In the genomic region with DNA sequence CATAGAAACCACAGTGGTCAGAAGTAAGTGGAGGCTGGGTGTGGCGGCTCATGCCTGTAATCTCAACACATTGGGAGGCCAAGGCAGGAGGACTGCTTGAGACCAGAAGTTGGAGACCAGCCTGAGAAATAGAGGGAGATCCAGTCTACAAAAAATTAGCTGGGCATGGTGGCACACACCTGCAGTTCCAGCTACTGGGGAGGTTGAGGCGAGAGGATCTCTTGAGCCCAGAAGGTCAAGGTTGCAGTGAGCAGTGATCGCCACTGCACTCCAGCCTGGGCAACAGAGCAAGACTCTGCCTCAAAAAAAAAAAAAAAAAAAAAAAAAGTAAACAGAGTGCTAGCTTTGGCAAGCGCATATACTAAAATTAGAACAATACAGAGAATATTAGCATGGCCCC, we compare ENCODE assay signal across 28 cellular contexts. TPM values are rescaled to one million over a fixed set of nuclear protein-coding genes. Genes with fewer than 3 reads are reported as not detected.
"Had no signal": no experiment of that assay in that cellular context is flagged by ENCODE, and none has a peak within 500 bp of the region (broad histone marks: within the 10 kb centered on the region; RNA-seq: fewer than 3 reads in every experiment).

No MANE protein-coding gene starts in this region.

- H3K4me3 ChIP-seq: neural progenitor cell, ovary, psoas muscle, right lobe of liver, sigmoid colon, suprapubic skin, testis, tibial artery, transverse colon, upper lobe of right lung, uterus had no signal

- H3K36me3 ChIP-seq: neural progenitor cell, ovary, right lobe of liver, sigmoid colon, suprapubic skin, tibial artery, transverse colon, upper lobe of right lung, uterus had no signal

- H3K4me3 Mint-ChIP-seq: natural killer cell; nephron; neural progenitor cell; stimulated activated memory B cell treated with anti-CD40 and anti-IgM and Interleukin-4, amounts not matched to agents 10 μg/mL and 1 μg/mL and 100 μg/mL, for 72 hours; stimulated activated naive CD8-positive, alpha-beta T cell treated with anti-CD3 and anti-CD28 coated beads, Interleukin-15, amount 100 ng/mL, for 72 hours; type B pancreatic cell had no signal

- H3K27ac ChIP-seq: neural progenitor cell, ovary, parathyroid adenoma, psoas muscle, right lobe of liver, sigmoid colon, suprapubic skin, testis, tibial artery, transverse colon, upper lobe of right lung, uterus had no signal

- H3K27ac Mint-ChIP-seq: natural killer cell; nephron; neural progenitor cell; progenitor cell of endocrine pancreas; stimulated activated naive CD8-positive, alpha-beta T cell treated with anti-CD3 and anti-CD28 coated beads, Interleukin-15, amount 100 ng/mL, for 72 hours; type B pancreatic cell had no signal

- H3K4me1 ChIP-seq: parathyroid adenoma, psoas muscle, right lobe of liver, uterus had no signal

- H3K27me3 Mint-ChIP-seq: stimulated activated memory B cell treated with anti-CD40 and anti-IgM and Interleukin-4, amounts not matched to agents 10 μg/mL and 1 μg/mL and 100 μg/mL, for 72 hours; type B pancreatic cell had no signal

- DNase-seq: natural killer cell; occipital lobe; ovary; psoas muscle; right cardiac atrium; sigmoid colon; small intestine; stimulated activated CD4-positive, alpha-beta T cell treated with anti-CD3 and anti-CD28 coated beads, Interleukin-15, amount 100 ng/mL, for 24 hours; stimulated activated CD4-positive, alpha-beta T cell treated with anti-CD3 and anti-CD28 coated beads, Interleukin-4, amount 100 ng/mL, for 1 hour; stimulated activated CD4-positive, alpha-beta T cell treated with anti-CD3 and anti-CD28 coated beads, Interleukin-4, amount 100 ng/mL, for 4 hours; stimulated activated CD8-positive, alpha-beta memory T cell treated with anti-CD3 and anti-CD28 coated beads, Interleukin-4, amount 100 ng/mL, for 48 hours; stimulated activated naive CD4-positive, alpha-beta T cell; stimulated activated naive CD8-positive, alpha-beta T cell treated with anti-CD3 and anti-CD28 coated beads, Interleukin-15, amount 100 ng/mL, for 72 hours; stimulated activated naive CD8-positive, alpha-beta T cell treated with anti-CD3 and anti-CD28 coated beads, Interleukin-15, Interleukin-2, amounts not matched to agents 100 U/mL and 50 U/mL, for 24 hours; substantia nigra; testis; tibial artery; transverse colon; upper lobe of right lung; uterus had no signal

- H3K9ac ChIP-seq: neural progenitor cell, parathyroid adenoma had no signal

- H3K9me3 Mint-ChIP-seq: natural killer cell; nephron; stimulated activated memory B cell treated with anti-CD40 and anti-IgM and Interleukin-4, amounts not matched to agents 10 μg/mL and 1 μg/mL and 100 μg/mL, for 72 hours; stimulated activated naive CD8-positive, alpha-beta T cell treated with anti-CD3 and anti-CD28 coated beads, Interleukin-15, amount 100 ng/mL, for 72 hours; type B pancreatic cell had no signal

- ATAC-seq: natural killer cell; psoas muscle; right cardiac atrium; right lobe of liver; stimulated activated memory B cell treated with anti-CD40 and anti-IgM and Interleukin-4, amounts not matched to agents 10 μg/mL and 1 μg/mL and 100 μg/mL, for 72 hours; stimulated activated naive CD8-positive, alpha-beta T cell treated with anti-CD3 and anti-CD28 coated beads, Interleukin-15, amount 100 ng/mL, for 72 hours; stimulated activated naive CD8-positive, alpha-beta T cell treated with anti-CD3 and anti-CD28 coated beads, Interleukin-15, Interleukin-2, amounts not matched to agents 100 U/mL and 50 U/mL, for 24 hours; upper lobe of right lung had no signal

- FAIRE-seq: small intestine had no signal

- H3K36me3 Mint-ChIP-seq: natural killer cell; neural progenitor cell; stimulated activated memory B cell treated with anti-CD40 and anti-IgM and Interleukin-4, amounts not matched to agents 10 μg/mL and 1 μg/mL and 100 μg/mL, for 72 hours; type B pancreatic cell had no signal

- H3K9me3 ChIP-seq: ovary, psoas muscle, right lobe of liver, sigmoid colon, suprapubic skin, testis, tibial artery, transverse colon, upper lobe of right lung, uterus had no signal

RNA-seq across cellular contexts. Expression of a gene that starts 24.6 kb away (rescaled TPM):
- total RNA-seq: psoas muscle had no signal
